ENCODE assay signal across 18 cellular contexts in genomic region chr7:112638675-112639400, GRCh38.
DNase-seq lines count a peak whose midpoint lies in the region; ATAC-seq, FAIRE-seq and TF ChIP-seq lines count a peak whose summit lies in the region.
"Had no signal": no experiment of that assay in that cellular context is flagged by ENCODE, and none has a peak within 500 bp of the region (broad histone marks: within the 10 kb centered on the region; RNA-seq: fewer than 3 reads in every experiment).

No MANE protein-coding gene starts in this region.

- no peak for TF ChIP-seq CTCF in OCI-LY3 (IDR thresholded peaks at IDR 0.05; ENCODE audit: low read depth, low read length)
- no peak for TF ChIP-seq CTCF in GM12878 (IDR thresholded peaks at IDR 0.05 in 2 of 3, conservative IDR thresholded peaks at IDR 0.05 in 1 of 3; ENCODE audit: control insufficient read depth in 2 of 3, extremely low read depth in 1 of 3, insufficient read depth in 1 of 3, low read depth in 3 of 3, low read length in 3 of 3)
- TF ChIP-seq CTCF in WERI-Rb-1 (IDR thresholded peaks at IDR 0.05; ENCODE audit: low read depth, low read length), result no peak
- no peak for TF ChIP-seq CTCF in coronary artery (IDR thresholded peaks at IDR 0.05)

- H3K79me2 ChIP-seq in OCI-LY3 (ENCODE audit: low read length) (no peaks in the 10 kb centered on the region), GM12878 (ENCODE audit: control insufficient read depth, insufficient read depth, low read length) (no peaks in the 10 kb centered on the region)

- no peaks in the 10 kb centered on the region for H3K27me3 Mint-ChIP-seq in activated T-helper 1 cell treated with anti-CD3 and anti-CD28 coated beads, Interleukin-12 subunit alpha, Interleukin-12 subunit beta, Interleukin-2, Interleukin-4 antibody, amounts not matched to agents 30 ng/mL and 10 ng/mL and 1 ng/mL, durations not matched to agents 14 hours and 24 hours and 36 hours (ENCODE audit: insufficient read depth)
- no peaks in the 10 kb centered on the region for H3K27me3 Mint-ChIP-seq in activated T-helper 17 cell treated with anti-CD3 and anti-CD28 coated beads, Interleukin-2, amount 50 U/mL, for 72 hours
- H3K27me3 Mint-ChIP-seq: CD4-positive, alpha-beta T cell had no signal

- H3K9me3 ChIP-seq in OCI-LY3 (ENCODE audit: insufficient read depth, low read length), result no peaks in the 10 kb centered on the region
- no peaks in the 10 kb centered on the region for H3K9me3 ChIP-seq in GM12878 (replicated peaks; ENCODE audit: control insufficient read depth, insufficient read depth, low read length)
- H3K9me3 ChIP-seq in WERI-Rb-1 (ENCODE audit: severe bottlenecking), result no peaks in the 10 kb centered on the region
- H3K9me3 ChIP-seq: SJSA1 had no signal

- SMC1A ChIA-PET in GM12878 (lab: Charles Lee; ENCODE audit: uncharacterized antibody, unreplicated experiment), result interaction anchor here (1.5 to 2.0 kb wide), 2 partner anchors 8 to 18 kb away, joined by 3 to 4 read pairs; no protein-coding TSS in a partner anchor

- no peaks in the 10 kb centered on the region for H3K36me3 ChIP-seq in OCI-LY3 (replicated peaks; ENCODE audit: low read depth, low read length)
- no peaks in the 10 kb centered on the region for H3K36me3 ChIP-seq in GM12878 (ENCODE audit: control insufficient read depth in 2 of 2, insufficient read depth in 2 of 2, low read length in 1 of 2)
- H3K36me3 ChIP-seq in WERI-Rb-1, result no peaks in the 10 kb centered on the region
- H3K36me3 ChIP-seq: SJSA1 had no signal

- no peaks in the 10 kb centered on the region for H4K20me1 ChIP-seq in OCI-LY3 (ENCODE audit: insufficient read depth, low read length)
- H4K20me1 ChIP-seq in GM12878 (ENCODE audit: control insufficient read depth, insufficient read depth), result no peaks in the 10 kb centered on the region

- intact Hi-C loops in GM12878 (cut with micrococcal nuclease; ENCODE audit: unreplicated experiment), result no loop called here
- intact Hi-C loops in activated T-helper 1 cell treated with anti-CD3 and anti-CD28 coated beads, Interleukin-12 subunit alpha, Interleukin-12 subunit beta, Interleukin-2, Interleukin-4 antibody, amounts not matched to agents 30 ng/mL and 10 ng/mL and 1 ng/mL, durations not matched to agents 14 hours and 24 hours and 36 hours (cut with micrococcal nuclease), result no loop called here

- POLR2A ChIA-PET in GM12878 (lab: Charles Lee), result no interaction called here

- WGBS in GM12878 (ENCODE audit: insufficient coverage, insufficient replicate concordance, low lambda C conversion rate, missing lambda C conversion rate), result 17% methylated on average over 2 of the region's 2 CpGs

- no peak for TF ChIP-seq EP300 in GM12878 (IDR thresholded peaks at IDR 0.05; ENCODE audit: borderline replicate concordance in 1 of 2, control insufficient read depth in 1 of 2, low read depth in 2 of 2, low read length in 2 of 2)

- no peaks in the 10 kb centered on the region for H3K36me3 Mint-ChIP-seq in activated T-helper 1 cell treated with anti-CD3 and anti-CD28 coated beads, Interleukin-12 subunit alpha, Interleukin-12 subunit beta, Interleukin-2, Interleukin-4 antibody, amounts not matched to agents 30 ng/mL and 10 ng/mL and 1 ng/mL, durations not matched to agents 14 hours and 24 hours and 36 hours (ENCODE audit: low read depth)
- H3K36me3 Mint-ChIP-seq in activated T-helper 17 cell treated with anti-CD3 and anti-CD28 coated beads, Interleukin-2, amount 50 U/mL, for 72 hours (ENCODE audit: low read depth), result no peaks in the 10 kb centered on the region
- H3K36me3 Mint-ChIP-seq: T-cell had no signal

- peak overlapping the region; percentile 52; the same call in 1 of the 2 replicates for H2AFZ ChIP-seq in OCI-LY3 (ENCODE audit: low read depth, low read length)
- peak overlapping the region; percentile 44; the same call in 1 of the 2 replicates for H2AFZ ChIP-seq in GM12878 (ENCODE audit: control insufficient read depth, low read depth, low read length)

- DNase-seq in GM12891 (ENCODE audit: insufficient read length, low spot score), result no peak
- peak; percentile 2 for DNase-seq in GM12878 (ENCODE audit: low read depth, low spot score)
- no peak for DNase-seq in WERI-Rb-1
- DNase-seq in activated T-helper 1 cell treated with anti-CD3 and anti-CD28 coated beads, Interleukin-12 subunit alpha, Interleukin-12 subunit beta, Interleukin-2, Interleukin-4 antibody, amounts not matched to agents 30 ng/mL and 10 ng/mL and 1 ng/mL, durations not matched to agents 14 hours and 24 hours and 36 hours (ENCODE audit: low spot score), result no peak
- DNase-seq in coronary artery (ENCODE audit: low spot score), result no peak
- DNase-seq: Calu3; CD4-positive, alpha-beta T cell; DMS79 treated with DMSO at 0.1 percent for 48 hours; IMR-90; NCI-H1105; NCI-H187; PC-3; T-cell had no signal

- H3K4me3 Mint-ChIP-seq in activated T-helper 1 cell treated with anti-CD3 and anti-CD28 coated beads, Interleukin-12 subunit alpha, Interleukin-12 subunit beta, Interleukin-2, Interleukin-4 antibody, amounts not matched to agents 30 ng/mL and 10 ng/mL and 1 ng/mL, durations not matched to agents 14 hours and 24 hours and 36 hours, result no peak overlapping the region
- no peak overlapping the region for H3K4me3 Mint-ChIP-seq in activated T-helper 17 cell treated with anti-CD3 and anti-CD28 coated beads, Interleukin-2, amount 50 U/mL, for 72 hours
- H3K4me3 Mint-ChIP-seq: CD4-positive, alpha-beta T cell; T-cell had no signal

- no TSS peak for BruUV-seq in GM12878 (replicated peaks; lab: Mats Ljungman, UMichigan)

- CTCF ChIA-PET in GM12878 (lab: Yijun Ruan, JAX), result no interaction called here

- H3K4me3 ChIP-seq in OCI-LY3 (ENCODE audit: low read length), result no peak overlapping the region
- H3K4me3 ChIP-seq in GM12878, result no peak overlapping the region
- H3K4me3 ChIP-seq in WERI-Rb-1 (ENCODE audit: low read depth, low read length), result no peak overlapping the region
- no peak overlapping the region for H3K4me3 ChIP-seq in coronary artery
- H3K4me3 ChIP-seq: SJSA1 had no signal

- in situ Hi-C loops in GM12878 (cut with MboI), result no loop called here

- ATAC-seq in HG03342 (IDR thresholded peaks at IDR 0.05; ENCODE audit: unreplicated experiment) (peak; percentile 56), GM12878 (peak; percentile 49)
- ATAC-seq in activated T-helper 17 cell treated with anti-CD3 and anti-CD28 coated beads, Interleukin-2, amount 50 U/mL, for 72 hours (replicated peaks), result no peak
- ATAC-seq: PC-3, T-cell had no signal

- no peak for TF ChIP-seq RAD21 in GM12878 (IDR thresholded peaks at IDR 0.05; ENCODE audit: insufficient read depth, low read depth, low read length)

- H3K9ac ChIP-seq in OCI-LY3 (ENCODE audit: low read length), result no peak overlapping the region
- no peak overlapping the region for H3K9ac ChIP-seq in GM12878 (ENCODE audit: control insufficient read depth, insufficient read depth, low read length)

- no peaks in the 10 kb centered on the region for H3K27me3 ChIP-seq in OCI-LY3 (ENCODE audit: low read depth, low read length)
- no peaks in the 10 kb centered on the region for H3K27me3 ChIP-seq in GM12878 (replicated peaks in 1 of 2; ENCODE audit: control insufficient read depth in 2 of 2, insufficient read depth in 2 of 2, low read length in 1 of 2)
- no peaks in the 10 kb centered on the region for H3K27me3 ChIP-seq in WERI-Rb-1 (ENCODE audit: insufficient read depth, low read depth, severe bottlenecking)
- H3K27me3 ChIP-seq: SJSA1 had no signal

- FAIRE-seq in GM12891 (lab: Jason Lieb, UNC) (peak; percentile 20), GM12878 (lab: Jason Lieb, UNC) (no peak)
- FAIRE-seq: G401.6 had no signal

- H3K4me1 ChIP-seq in OCI-LY3 (ENCODE audit: low read length), result peaks cover 6% of the 10 kb centered on the region; the same call in 1 of the 2 replicates
- no peaks in the 10 kb centered on the region for H3K4me1 ChIP-seq in GM12878 (ENCODE audit: control insufficient read depth, insufficient read depth, low read length)
- H3K4me1 ChIP-seq: SJSA1 had no signal

- H3K27ac Mint-ChIP-seq in activated T-helper 1 cell treated with anti-CD3 and anti-CD28 coated beads, Interleukin-12 subunit alpha, Interleukin-12 subunit beta, Interleukin-2, Interleukin-4 antibody, amounts not matched to agents 30 ng/mL and 10 ng/mL and 1 ng/mL, durations not matched to agents 14 hours and 24 hours and 36 hours, result no peak overlapping the region
- no peak overlapping the region for H3K27ac Mint-ChIP-seq in activated T-helper 17 cell treated with anti-CD3 and anti-CD28 coated beads, Interleukin-2, amount 50 U/mL, for 72 hours
- H3K27ac Mint-ChIP-seq: CD4-positive, alpha-beta T cell; T-cell had no signal

- TF ChIP-seq POLR2A in GM12891 (IDR thresholded peaks at IDR 0.05; ENCODE audit: low read depth, low read length), result no peak
- TF ChIP-seq POLR2A in GM12878 (IDR thresholded peaks at IDR 0.05; ENCODE audit: low read depth, low read length), result no peak

- H3K4me2 ChIP-seq in OCI-LY3 (ENCODE audit: low read length), result peak overlapping the region; percentile 13; the same call in 1 of the 2 replicates
- H3K4me2 ChIP-seq in GM12878 (ENCODE audit: control insufficient read depth, insufficient read depth), result no peak overlapping the region

- H3K4me1 Mint-ChIP-seq in activated T-helper 1 cell treated with anti-CD3 and anti-CD28 coated beads, Interleukin-12 subunit alpha, Interleukin-12 subunit beta, Interleukin-2, Interleukin-4 antibody, amounts not matched to agents 30 ng/mL and 10 ng/mL and 1 ng/mL, durations not matched to agents 14 hours and 24 hours and 36 hours (ENCODE audit: low read depth), result no peaks in the 10 kb centered on the region
- H3K4me1 Mint-ChIP-seq in activated T-helper 17 cell treated with anti-CD3 and anti-CD28 coated beads, Interleukin-2, amount 50 U/mL, for 72 hours, result no peaks in the 10 kb centered on the region
- H3K4me1 Mint-ChIP-seq: T-cell had no signal

- H3K27ac ChIP-seq in OCI-LY3 (ENCODE audit: low read length), result no peak overlapping the region
- no peak overlapping the region for H3K27ac ChIP-seq in GM12878 (ENCODE audit: control insufficient read depth, insufficient read depth)
- H3K27ac ChIP-seq in WERI-Rb-1, result no peak overlapping the region
- H3K27ac ChIP-seq in coronary artery, result no peak overlapping the region
- H3K27ac ChIP-seq: SJSA1 had no signal

- RAD21 ChIA-PET in GM12878 (lab: Charles Lee; ENCODE audit: unreplicated experiment), result no interaction called here

- H3K9me3 Mint-ChIP-seq in activated T-helper 1 cell treated with anti-CD3 and anti-CD28 coated beads, Interleukin-12 subunit alpha, Interleukin-12 subunit beta, Interleukin-2, Interleukin-4 antibody, amounts not matched to agents 30 ng/mL and 10 ng/mL and 1 ng/mL, durations not matched to agents 14 hours and 24 hours and 36 hours, result no peaks in the 10 kb centered on the region
- H3K9me3 Mint-ChIP-seq in activated T-helper 17 cell treated with anti-CD3 and anti-CD28 coated beads, Interleukin-2, amount 50 U/mL, for 72 hours, result peaks cover under 1% of the 10 kb centered on the region

TF ChIP-seq in GM12891, 5 proteins besides CTCF, POLR2A, EP300 and RAD21 (continues in another document):
- TF ChIP-seq POU2F2 (IDR thresholded peaks at IDR 0.05; ENCODE audit: low read depth, low read length), result no peak
- TF ChIP-seq TAF1 (IDR thresholded peaks at IDR 0.05; ENCODE audit: low read depth, low read length), result no peak
- no peak for TF ChIP-seq POLR2AphosphoS5 (IDR thresholded peaks at IDR 0.05; ENCODE audit: low read depth, low read length)
